In the genomic region with DNA sequence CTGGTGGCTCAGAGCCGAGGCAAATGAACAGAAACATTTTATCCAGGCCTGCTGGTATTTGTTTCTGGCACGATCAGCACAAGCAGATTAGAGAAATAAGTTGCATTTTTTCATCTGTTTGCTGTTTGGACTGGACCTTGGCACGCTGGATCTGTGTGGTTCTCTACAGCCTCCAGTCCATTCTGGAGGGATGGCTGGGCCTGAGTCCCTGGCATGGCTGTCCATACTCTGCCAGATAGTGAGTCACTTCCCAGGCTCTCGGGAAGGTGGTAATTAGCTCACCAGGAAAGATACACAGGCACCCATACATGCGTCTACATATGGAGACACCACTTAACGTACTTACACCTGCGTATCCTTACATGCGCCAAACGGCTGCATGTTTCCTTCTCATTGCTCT, we compare ENCODE assay signal across 11 cellular contexts.
DNase-seq lines count a peak whose midpoint lies in the region; ATAC-seq and TF ChIP-seq lines count a peak whose summit lies in the region.
"Had no signal": no experiment of that assay in that cellular context is flagged by ENCODE, and none has a peak within 500 bp of the region (broad histone marks: within the 10 kb centered on the region; RNA-seq: fewer than 3 reads in every experiment).

No MANE protein-coding gene starts in this region.

- 38% methylated on average over 4 of the region's 9 CpGs for WGBS in SK-N-SH (ENCODE audit: low lambda C conversion rate)

- DNase-seq in ELR (ENCODE audit: low read depth): peak; percentile 79
- DNase-seq in SK-N-SH: no peak
- peak; percentile 41 to 68 for DNase-seq in foreskin fibroblast
- DNase-seq in pons (ENCODE audit: low spot score): peak; percentile 1
- DNase-seq in SIG-M5 treated with dmso at 0.1 percent for 504 hours (lab: John Stamatoyannopoulos, UW; ENCODE audit: unreplicated experiment): no peak
- no peak for DNase-seq in HEK293T (ENCODE audit: extremely low spot score)
- no peak for DNase-seq in naive thymus-derived CD4-positive, alpha-beta T cell
- no peak for DNase-seq in cerebellar cortex (ENCODE audit: low spot score)
- DNase-seq: KBM-7; psoas muscle; stimulated activated naive CD4-positive, alpha-beta T cell treated with Interleukin-2 at 50 U/mL for 16 hours had no signal

- H3K36me3 Mint-ChIP-seq in naive thymus-derived CD4-positive, alpha-beta T cell: no peaks in the 10 kb centered on the region

- TF ChIP-seq CTCF in SK-N-SH (IDR thresholded peaks at IDR 0.05) (no peak), foreskin fibroblast (IDR thresholded peaks at IDR 0.05; ENCODE audit: low read depth, low read length) (no peak)

- CTCF ChIA-PET in SK-N-SH (lab: Yijun Ruan, JAX): no interaction called here
- CTCF ChIA-PET in HEK293T (lab: Yijun Ruan, JAX): no interaction called here
- CTCF ChIA-PET in naive thymus-derived CD4-positive, alpha-beta T cell (lab: Charles Lee): interaction anchor here (0.6 kb wide), 1 partner anchor 671 kb away, joined by 4 read pairs; no protein-coding TSS in a partner anchor

- H3K27me3 Mint-ChIP-seq in naive thymus-derived CD4-positive, alpha-beta T cell: peaks cover 0 to 13% (median 4%) of the 10 kb centered on the region in 5 donors

- H3K27ac Mint-ChIP-seq in naive thymus-derived CD4-positive, alpha-beta T cell: no peak overlapping the region

- POLR2A ChIA-PET in SK-N-SH (lab: Yijun Ruan, JAX): no interaction called here
- POLR2A ChIA-PET in HEK293T (lab: Yijun Ruan, JAX): no interaction called here
- POLR2A ChIA-PET in naive thymus-derived CD4-positive, alpha-beta T cell (lab: Charles Lee): interaction anchor here (0.6 kb wide), 1 partner anchor 86 kb away, joined by 3 read pairs; no protein-coding TSS in a partner anchor

- no peak overlapping the region; the same call in 1 of the 2 replicates for H3K4me2 ChIP-seq in SK-N-SH

- peak overlapping the region; percentile 45; the same call in 1 of the 2 replicates for H2AFZ ChIP-seq in SK-N-SH (ENCODE audit: low read depth)

- no peaks in the 10 kb centered on the region for H3K36me3 ChIP-seq in SK-N-SH (replicated peaks in 1 of 2; ENCODE audit: control insufficient read depth in 1 of 2, insufficient read depth in 2 of 2, low read length in 1 of 2)
- no peaks in the 10 kb centered on the region for H3K36me3 ChIP-seq in naive thymus-derived CD4-positive, alpha-beta T cell (ENCODE audit: control insufficient read depth in 2 of 3, insufficient read depth in 3 of 3, low read length in 3 of 3)

- no peaks in the 10 kb centered on the region for H3K9me2 ChIP-seq in SK-N-SH

- no peaks in the 10 kb centered on the region for H3K27me3 ChIP-seq in SK-N-SH (ENCODE audit: insufficient read depth)
- H3K27me3 ChIP-seq in naive thymus-derived CD4-positive, alpha-beta T cell (ENCODE audit: control insufficient read depth in 2 of 2, insufficient read depth in 2 of 2, low read length in 2 of 2): no peaks in the 10 kb centered on the region

- H3K4me3 Mint-ChIP-seq in naive thymus-derived CD4-positive, alpha-beta T cell: no peak overlapping the region

- no peak for ATAC-seq in naive thymus-derived CD4-positive, alpha-beta T cell

- H3K79me2 ChIP-seq in SK-N-SH (ENCODE audit: insufficient read depth): no peaks in the 10 kb centered on the region

- H3F3A ChIP-seq in SK-N-SH (replicated peaks; ENCODE audit: insufficient read depth): peaks cover 3% of the 10 kb centered on the region

- intact Hi-C loops in naive thymus-derived CD4-positive, alpha-beta T cell (cut with micrococcal nuclease): no loop called here

- TF ChIP-seq EP300 in SK-N-SH (IDR thresholded peaks at IDR 0.05; ENCODE audit: borderline replicate concordance in 1 of 2, low read depth in 1 of 2, low read length in 1 of 2): no peak

- no peak for TF ChIP-seq RAD21 in SK-N-SH (IDR thresholded peaks at IDR 0.05; ENCODE audit: low read length)

- peak overlapping the region; percentile 5 to 40; a peak in 2 of 4 replicates for H3K27ac ChIP-seq in SK-N-SH (ENCODE audit: low read depth in 2 of 2, low read length in 1 of 2)
- H3K27ac ChIP-seq in naive thymus-derived CD4-positive, alpha-beta T cell (ENCODE audit: low read depth, low read length): no peak overlapping the region
- H3K27ac ChIP-seq: psoas muscle had no signal

- no peaks in the 10 kb centered on the region for H4K20me1 ChIP-seq in SK-N-SH (ENCODE audit: insufficient read depth)

- H3K9ac ChIP-seq in SK-N-SH: no peak overlapping the region; the same call in 1 of the 2 replicates

- H3K4me1 ChIP-seq in SK-N-SH (ENCODE audit: control insufficient read depth in 1 of 2, insufficient read depth in 2 of 2, low read depth in 1 of 2, low read length in 1 of 2): peaks cover 5 to 16% of the 10 kb centered on the region in 2 experiments; a peak in 1 of 4 replicates
- no peaks in the 10 kb centered on the region for H3K4me1 ChIP-seq in naive thymus-derived CD4-positive, alpha-beta T cell (ENCODE audit: control insufficient read depth in 2 of 2, insufficient read depth in 2 of 2, low read length in 2 of 2)
- H3K4me1 ChIP-seq: psoas muscle had no signal

- no peak overlapping the region for H3K4me3 ChIP-seq in SK-N-SH (ENCODE audit: low read depth in 2 of 2, low read length in 1 of 2)
- no peak overlapping the region for H3K4me3 ChIP-seq in foreskin fibroblast (ENCODE audit: low read depth in 1 of 2, low read length in 2 of 2)
- H3K4me3 ChIP-seq in naive thymus-derived CD4-positive, alpha-beta T cell (ENCODE audit: low read length): no peak overlapping the region
- H3K4me3 ChIP-seq: psoas muscle had no signal

- H3K4me1 Mint-ChIP-seq in naive thymus-derived CD4-positive, alpha-beta T cell: peaks cover 0 to 4% (median 0%) of the 10 kb centered on the region in 7 donors

- H3K9me3 ChIP-seq in SK-N-SH: no peaks in the 10 kb centered on the region
- no peaks in the 10 kb centered on the region for H3K9me3 ChIP-seq in naive thymus-derived CD4-positive, alpha-beta T cell (ENCODE audit: control insufficient read depth in 2 of 3, low read length in 3 of 3)
- H3K9me3 ChIP-seq: psoas muscle had no signal

- peaks cover 0 to 6% (median 2%) of the 10 kb centered on the region in 11 donors for H3K9me3 Mint-ChIP-seq in naive thymus-derived CD4-positive, alpha-beta T cell

TF ChIP-seq in SK-N-SH, 30 proteins besides CTCF, POLR2A, EP300 and RAD21 (continues in another document):
- TF ChIP-seq JUND (IDR thresholded peaks at IDR 0.05) (peak; percentile 37; the same call in 1 of the 2 replicates), FOSL2 (IDR thresholded peaks at IDR 0.05; ENCODE audit: borderline replicate concordance, low read depth) (peak; percentile 41; the same call in 1 of the 2 replicates), RFX5 (IDR thresholded peaks at IDR 0.05; ENCODE audit: low read length) (no peak)
- TF ChIP-seq, protein P1, sequence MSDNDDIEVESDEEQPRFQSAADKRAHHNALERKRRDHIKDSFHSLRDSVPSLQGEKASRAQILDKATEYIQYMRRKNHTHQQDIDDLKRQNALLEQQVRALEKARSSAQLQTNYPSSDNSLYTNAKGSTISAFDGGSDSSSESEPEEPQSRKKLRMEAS (IDR thresholded peaks at IDR 0.05; ENCODE audit: low read depth): peak; percentile 35; the same call in 1 of the 2 replicates
- TF ChIP-seq, protein P2, sequence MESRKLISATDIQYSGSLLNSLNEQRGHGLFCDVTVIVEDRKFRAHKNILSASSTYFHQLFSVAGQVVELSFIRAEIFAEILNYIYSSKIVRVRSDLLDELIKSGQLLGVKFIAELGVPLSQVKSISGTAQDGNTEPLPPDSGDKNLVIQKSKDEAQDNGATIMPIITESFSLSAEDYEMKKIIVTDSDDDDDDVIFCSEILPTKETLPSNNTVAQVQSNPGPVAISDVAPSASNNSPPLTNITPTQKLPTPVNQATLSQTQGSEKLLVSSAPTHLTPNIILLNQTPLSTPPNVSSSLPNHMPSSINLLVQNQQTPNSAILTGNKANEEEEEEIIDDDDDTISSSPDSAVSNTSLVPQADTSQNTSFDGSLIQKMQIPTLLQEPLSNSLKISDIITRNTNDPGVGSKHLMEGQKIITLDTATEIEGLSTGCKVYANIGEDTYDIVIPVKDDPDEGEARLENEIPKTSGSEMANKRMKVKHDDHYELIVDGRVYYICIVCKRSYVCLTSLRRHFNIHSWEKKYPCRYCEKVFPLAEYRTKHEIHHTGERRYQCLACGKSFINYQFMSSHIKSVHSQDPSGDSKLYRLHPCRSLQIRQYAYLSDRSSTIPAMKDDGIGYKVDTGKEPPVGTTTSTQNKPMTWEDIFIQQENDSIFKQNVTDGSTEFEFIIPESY (IDR thresholded peaks at IDR 0.05; ENCODE audit: borderline replicate concordance, low read depth): no peak

TF ChIP-seq in HEK293T, 16 proteins besides CTCF, POLR2A, EP300 and RAD21:
- TF ChIP-seq PKNOX1 (IDR thresholded peaks at IDR 0.05) (no peak), SUZ12 (IDR thresholded peaks at IDR 0.05) (no peak), CTBP1 (IDR thresholded peaks at IDR 0.05; ENCODE audit: borderline replicate concordance) (no peak), ELF4 (IDR thresholded peaks at IDR 0.05) (no peak)

Comparison
In these comparisons a context has a peak if more than half of its experiments do, and no peak if none do; other contexts are left out.
1. DNase-seq: peak in ELR (single experiment), foreskin fibroblast (2 of 2) and pons (single experiment); none in SK-N-SH (single experiment), SIG-M5 treated with dmso at 0.1 percent for 504 hours (single experiment), HEK293T (single experiment), naive thymus-derived CD4-positive, alpha-beta T cell (0 of 9) and cerebellar cortex (single experiment).